Comparison of ENCODE assay signal across 14 cellular contexts in the genomic region with DNA sequence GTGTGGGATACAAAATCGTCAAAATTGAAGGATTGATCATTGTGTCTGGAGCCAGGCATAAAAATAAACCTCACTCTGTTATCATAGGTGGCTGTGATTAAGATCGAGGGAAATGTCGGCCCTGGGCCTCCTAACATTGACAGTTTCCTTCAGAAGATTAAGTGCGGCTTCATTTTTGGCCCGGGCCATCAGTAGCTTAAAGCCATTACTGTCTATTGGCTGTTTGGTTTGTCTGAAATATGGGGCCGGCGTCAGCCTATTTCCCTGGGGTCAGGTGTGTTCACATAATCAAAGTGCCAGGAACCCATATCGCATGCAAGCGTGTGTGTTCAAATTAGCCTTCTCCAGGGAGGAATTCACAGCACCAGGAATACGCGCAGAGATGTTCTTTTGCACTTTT.
DNase-seq lines count a peak whose midpoint lies in the region; ATAC-seq and TF ChIP-seq lines count a peak whose summit lies in the region.
"Had no signal": no experiment of that assay in that cellular context is flagged by ENCODE, and none has a peak within 500 bp of the region (broad histone marks: within the 10 kb centered on the region; RNA-seq: fewer than 3 reads in every experiment).

No MANE protein-coding gene starts in this region.

- no peak overlapping the region for H4K8ac ChIP-seq in mesendoderm (ENCODE audit: low read depth, low read length)

- H3K27ac ChIP-seq in right cardiac atrium (ENCODE audit: low read length) (no peak overlapping the region), SU-DHL-6 (ENCODE audit: low read depth, low read length) (0 out of 2 replicates have a peak overlapping the region, but pooled peaks have one; percentile 72), mesendoderm (ENCODE audit: low read depth, low read length) (peak overlapping the region; percentile 57), uterus (peak overlapping the region; percentile 83 to 95)
- H3K27ac ChIP-seq: C4-2B had no signal

- H3K4me3 ChIP-seq in right cardiac atrium (ENCODE audit: low read length) (no peak overlapping the region), SU-DHL-6 (ENCODE audit: insufficient read depth, low read length, poor library complexity, severe bottlenecking) (no peak overlapping the region), mesendoderm (ENCODE audit: low read length) (no peak overlapping the region), uterus (no peak overlapping the region)

- H3K9ac ChIP-seq in SU-DHL-6 (ENCODE audit: low read length) (no peak overlapping the region), mesendoderm (ENCODE audit: low read length) (peak overlapping the region; percentile 17)
- H3K9ac ChIP-seq: SK-N-SH had no signal

- H3K18ac ChIP-seq in mesendoderm (ENCODE audit: low read length), result peak overlapping the region; percentile 91

- H3K4ac ChIP-seq in mesendoderm (ENCODE audit: low read depth, low read length), result peak overlapping the region; percentile 87

- peaks cover 47% of the 10 kb centered on the region for H4K20me1 ChIP-seq in SU-DHL-6 (ENCODE audit: low read depth, low read length)

- H3K4me2 ChIP-seq in SU-DHL-6 (ENCODE audit: low read depth, low read length, poor library complexity, severe bottlenecking) (peak overlapping the region; percentile 71), mesendoderm (ENCODE audit: low read length) (no peak overlapping the region)
- H3K4me2 ChIP-seq: SK-N-SH had no signal

- no peak overlapping the region for H3K23ac ChIP-seq in mesendoderm (ENCODE audit: low read length)

- H3K56ac ChIP-seq in mesendoderm (ENCODE audit: low read length), result peak overlapping the region; percentile 78

- H2AK5ac ChIP-seq in mesendoderm (ENCODE audit: low read length), result peak overlapping the region; percentile 31

- no peak for TF ChIP-seq POLR2A in uterus (IDR thresholded peaks at IDR 0.05)

- H3K79me2 ChIP-seq in SU-DHL-6 (ENCODE audit: insufficient read depth, low read length) (peaks cover 95% of the 10 kb centered on the region), mesendoderm (ENCODE audit: control insufficient read depth, insufficient read depth, low read length) (peaks cover 48% of the 10 kb centered on the region)

- peaks cover 7% of the 10 kb centered on the region for H3K79me1 ChIP-seq in mesendoderm (ENCODE audit: low read length)

- H2AFZ ChIP-seq in SU-DHL-6 (ENCODE audit: low read depth, low read length, severe bottlenecking), result no peak overlapping the region

- intact Hi-C loops in Right ventricle myocardium superior (cut with DNase I), result no loop called here
- intact Hi-C loops in right cardiac atrium (cut with DNase I), result loop anchor here in 1 of 4 donors (10.0 kb wide), 1 partner anchor 117 kb away; a partner anchor contains a TSS
- intact Hi-C loops in uterus (cut with DNase I; ENCODE audit: low total_unique reads), result no loop called here

- H4K5ac ChIP-seq in mesendoderm (ENCODE audit: low read length), result no peak overlapping the region

- peaks cover 47% of the 10 kb centered on the region for H3F3A ChIP-seq in SU-DHL-6 (ENCODE audit: insufficient read depth)

- ATAC-seq in Right ventricle myocardium superior (ENCODE audit: poor library complexity), result no peak
- ATAC-seq in right cardiac atrium, result no peak
- ATAC-seq: Right ventricle myocardium inferior had no signal

- DNase-seq in Right ventricle myocardium superior (peak; percentile 22), right cardiac atrium (no peak), mesendoderm (no peak), uterus (no peak), EL (no peak), COLO829 (ENCODE audit: low spot score) (no peak)
- DNase-seq in stimulated activated CD4-positive, alpha-beta T cell treated with anti-CD3 and anti-CD28 coated beads, Interleukin-4, amount 100 ng/mL, for 24 hours, result no peak
- DNase-seq: 8988T, NCI-H1436 treated with DMSO at 0.1 percent for 48 hours, NCI-H748 treated with DMSO at 0.1 percent for 48 hours, SK-N-SH had no signal

- peak overlapping the region; percentile 26 for H2BK5ac ChIP-seq in mesendoderm (ENCODE audit: low read length)

- no peak overlapping the region for H2BK15ac ChIP-seq in mesendoderm (replicated peaks; ENCODE audit: low read depth)

- no peaks in the 10 kb centered on the region for H3K9me3 ChIP-seq in right cardiac atrium (ENCODE audit: control insufficient read depth, low read length)
- no peaks in the 10 kb centered on the region for H3K9me3 ChIP-seq in SU-DHL-6 (ENCODE audit: insufficient read depth, low read length)
- no peaks in the 10 kb centered on the region for H3K9me3 ChIP-seq in uterus
- H3K9me3 ChIP-seq: SK-N-SH had no signal

- no peaks in the 10 kb centered on the region for H3K27me3 ChIP-seq in right cardiac atrium (ENCODE audit: control insufficient read depth, insufficient read depth)
- H3K27me3 ChIP-seq in SU-DHL-6 (ENCODE audit: low read length), result no peaks in the 10 kb centered on the region
- H3K27me3 ChIP-seq in mesendoderm (ENCODE audit: insufficient read depth, low read length, poor library complexity), result no peaks in the 10 kb centered on the region
- H3K27me3 ChIP-seq in uterus, result no peaks in the 10 kb centered on the region

- WGBS in right cardiac atrium, result 75% methylated on average over 11 of the region's 11 CpGs
- no CpG with 5 or more reads among the region's 11 CpGs for WGBS in mesendoderm (ENCODE audit: extremely low coverage, insufficient coverage, low lambda C conversion rate)

- TF ChIP-seq CTCF in SU-DHL-6 (IDR thresholded peaks at IDR 0.05; ENCODE audit: insufficient read depth, low read length, poor library complexity, severe bottlenecking), result no peak
- no peak for TF ChIP-seq CTCF in uterus (IDR thresholded peaks at IDR 0.05)

- no peaks in the 10 kb centered on the region for H3K9me2 ChIP-seq in SU-DHL-6 (replicated peaks; ENCODE audit: insufficient read depth, low read length)
- H3K9me2 ChIP-seq: SK-N-SH had no signal

- peak overlapping the region; percentile 83 for H2BK120ac ChIP-seq in mesendoderm (ENCODE audit: low read depth, low read length)

- H3K4me1 ChIP-seq in right cardiac atrium (ENCODE audit: control insufficient read depth, insufficient read depth, low read length) (peaks cover 12% of the 10 kb centered on the region), mesendoderm (ENCODE audit: control insufficient read depth, low read depth, low read length) (peaks cover 22% of the 10 kb centered on the region), uterus (peaks cover 0 to 7% of the 10 kb centered on the region in 2 donors)

- peaks cover 22% of the 10 kb centered on the region for H3K36me3 ChIP-seq in SU-DHL-6 (ENCODE audit: low read length)
- H3K36me3 ChIP-seq in mesendoderm (ENCODE audit: control insufficient read depth, insufficient read depth, low read length), result no peaks in the 10 kb centered on the region
- H3K36me3 ChIP-seq in uterus, result no peaks in the 10 kb centered on the region
